In genomic region chr1:228101994-228102790, GRCh38 we compare ENCODE assay signal across 8 cellular contexts. TPM values are rescaled to one million over a fixed set of nuclear protein-coding genes. Genes with fewer than 3 reads are reported as not detected.
DNase-seq lines count a peak whose midpoint lies in the region; ATAC-seq and TF ChIP-seq lines count a peak whose summit lies in the region.

No MANE protein-coding gene starts in this region.

- peaks cover 0 to 37% (median 15%) of the 10 kb centered on the region in 3 donors for H3K4me1 ChIP-seq in gastroesophageal sphincter

- peaks cover 0 to 64% of the 10 kb centered on the region in 2 donors for H3K36me3 ChIP-seq in gastroesophageal sphincter

- H3K4me3 Mint-ChIP-seq in activated T-helper 2 cell treated with anti-CD3 and anti-CD28 coated beads, Interferon-gamma antibody, Interleukin-2, Interleukin-4, amounts not matched to agents 10 μg/mL and 5 μg/mL and 100 μg/mL, durations not matched to agents 14 hours and 24 hours and 36 hours (ENCODE audit: low read depth), result peak overlapping the region; percentile 77

- H3K36me3 Mint-ChIP-seq in activated T-helper 2 cell treated with anti-CD3 and anti-CD28 coated beads, Interferon-gamma antibody, Interleukin-2, Interleukin-4, amounts not matched to agents 10 μg/mL and 5 μg/mL and 100 μg/mL, durations not matched to agents 14 hours and 24 hours and 36 hours (ENCODE audit: low read depth), result peaks cover 52% of the 10 kb centered on the region

- peaks cover 22% of the 10 kb centered on the region for H3K4me1 Mint-ChIP-seq in activated T-helper 2 cell treated with anti-CD3 and anti-CD28 coated beads, Interferon-gamma antibody, Interleukin-2, Interleukin-4, amounts not matched to agents 10 μg/mL and 5 μg/mL and 100 μg/mL, durations not matched to agents 14 hours and 24 hours and 36 hours (ENCODE audit: low read depth)

- no peak for TF ChIP-seq EP300 in gastroesophageal sphincter (IDR thresholded peaks at IDR 0.05)

- H3K4me3 ChIP-seq in gastroesophageal sphincter, result peak overlapping the region; percentile 55 to 93

- peak; percentile 12 for ATAC-seq in HG02840 (IDR thresholded peaks at IDR 0.05; ENCODE audit: low FRiP score, unreplicated experiment)
- ATAC-seq in gastroesophageal sphincter, result no peak

- H3K27ac Mint-ChIP-seq in activated T-helper 2 cell treated with anti-CD3 and anti-CD28 coated beads, Interferon-gamma antibody, Interleukin-2, Interleukin-4, amounts not matched to agents 10 μg/mL and 5 μg/mL and 100 μg/mL, durations not matched to agents 14 hours and 24 hours and 36 hours, result peak overlapping the region; percentile 46

- peak overlapping the region; percentile 71 to 97 (median 94) for H3K27ac ChIP-seq in gastroesophageal sphincter

- H3K27me3 Mint-ChIP-seq in activated T-helper 2 cell treated with anti-CD3 and anti-CD28 coated beads, Interferon-gamma antibody, Interleukin-2, Interleukin-4, amounts not matched to agents 10 μg/mL and 5 μg/mL and 100 μg/mL, durations not matched to agents 14 hours and 24 hours and 36 hours (ENCODE audit: low read depth), result no peaks in the 10 kb centered on the region

- H3K9me3 ChIP-seq in gastroesophageal sphincter, result no peaks in the 10 kb centered on the region

- peak; percentile 30 for DNase-seq in NCI-H1694 treated with DMSO at 0.1 percent for 48 hours (lab: John Stamatoyannopoulos, UW)
- no peak for DNase-seq in NCI-H1694 (lab: John Stamatoyannopoulos, UW)
- peak; percentile 63 for DNase-seq in NCI-H69 (lab: John Stamatoyannopoulos, UW)
- peak; percentile 47 for DNase-seq in activated T-helper 2 cell treated with anti-CD3 and anti-CD28 coated beads, Interferon-gamma antibody, Interleukin-2, Interleukin-4, amounts not matched to agents 10 μg/mL and 5 μg/mL and 100 μg/mL, durations not matched to agents 14 hours and 24 hours and 36 hours (ENCODE audit: low spot score)
- DNase-seq in posterior vena cava (ENCODE audit: low spot score), result peak; percentile 84
- no peak for DNase-seq in GF-D8 (lab: John Stamatoyannopoulos, UW)

- no peak for TF ChIP-seq POLR2A in gastroesophageal sphincter (IDR thresholded peaks at IDR 0.05)

- no peak for TF ChIP-seq CTCF in gastroesophageal sphincter (IDR thresholded peaks at IDR 0.05)

- intact Hi-C loops in activated T-helper 2 cell treated with anti-CD3 and anti-CD28 coated beads, Interferon-gamma antibody, Interleukin-2, Interleukin-4, amounts not matched to agents 10 μg/mL and 5 μg/mL and 100 μg/mL, durations not matched to agents 14 hours and 24 hours and 36 hours (cut with micrococcal nuclease), result loop anchor here (10.0 kb wide), 2 partner anchors 303 to 367 kb away; partner anchors contain the start of genes JMJD4, SNAP47 and TRIM11
- intact Hi-C loops in posterior vena cava (cut with DNase I), result no loop called here

- WGBS in gastroesophageal sphincter (ENCODE audit: low coverage in 1 of 2), 2 donors, result 0% methylated on average over 1 of the region's 73 CpGs

- no peaks in the 10 kb centered on the region for H3K9me3 Mint-ChIP-seq in activated T-helper 2 cell treated with anti-CD3 and anti-CD28 coated beads, Interferon-gamma antibody, Interleukin-2, Interleukin-4, amounts not matched to agents 10 μg/mL and 5 μg/mL and 100 μg/mL, durations not matched to agents 14 hours and 24 hours and 36 hours

- no peaks in the 10 kb centered on the region for H3K27me3 ChIP-seq in gastroesophageal sphincter

RNA-seq across cellular contexts. Expression of gene C1orf35, which starts 0.9 kb away (rescaled TPM):
- 23.9 and 24.5 TPM in 2 replicates for total RNA-seq in activated T-helper 2 cell treated with anti-CD3 and anti-CD28 coated beads, Interferon-gamma antibody, Interleukin-2, Interleukin-4, amounts not matched to agents 10 μg/mL and 5 μg/mL and 100 μg/mL, durations not matched to agents 14 hours and 24 hours and 36 hours
- total RNA-seq in gastroesophageal sphincter (10 to 100 TPM; 11.6 to 16.0 (median 14.6) TPM), posterior vena cava (1 to 10 TPM; 7.8 to 8.0 TPM)

RNA-seq across cellular contexts. Expression of gene MRPL55, which starts 6.9 kb away (rescaled TPM):
- 47.3 and 53.6 TPM in 2 replicates for total RNA-seq in activated T-helper 2 cell treated with anti-CD3 and anti-CD28 coated beads, Interferon-gamma antibody, Interleukin-2, Interleukin-4, amounts not matched to agents 10 μg/mL and 5 μg/mL and 100 μg/mL, durations not matched to agents 14 hours and 24 hours and 36 hours
- total RNA-seq in gastroesophageal sphincter, result 100 to 1,000 TPM in 2 of 4 donors, 10 to 100 TPM in 2; 50.2 to 394 (median 81.5) TPM
- total RNA-seq in posterior vena cava, result 10 to 100 TPM; 30.0 to 30.9 TPM

RNA-seq across cellular contexts. Expression of gene ARF1, which starts 19.7 kb away (rescaled TPM):
- total RNA-seq in activated T-helper 2 cell treated with anti-CD3 and anti-CD28 coated beads, Interferon-gamma antibody, Interleukin-2, Interleukin-4, amounts not matched to agents 10 μg/mL and 5 μg/mL and 100 μg/mL, durations not matched to agents 14 hours and 24 hours and 36 hours, result 409 and 410 TPM in 2 replicates
- 100 to 1,000 TPM; 256 to 385 (median 303) TPM for total RNA-seq in gastroesophageal sphincter
- 100 to 1,000 TPM; 300 to 342 TPM for total RNA-seq in posterior vena cava

RNA-seq across cellular contexts. Expression of gene GUK1, which starts 37.9 kb away (rescaled TPM):
- 219 and 225 TPM in 2 replicates for total RNA-seq in activated T-helper 2 cell treated with anti-CD3 and anti-CD28 coated beads, Interferon-gamma antibody, Interleukin-2, Interleukin-4, amounts not matched to agents 10 μg/mL and 5 μg/mL and 100 μg/mL, durations not matched to agents 14 hours and 24 hours and 36 hours
- total RNA-seq in gastroesophageal sphincter (100 to 1,000 TPM; 234 to 504 (median 299) TPM), posterior vena cava (100 to 1,000 TPM; 220 to 234 TPM)

RNA-seq across cellular contexts. Expression of gene GJC2, which starts 47.5 kb away (rescaled TPM):
- 0.52 and 0.55 TPM in 2 replicates for total RNA-seq in activated T-helper 2 cell treated with anti-CD3 and anti-CD28 coated beads, Interferon-gamma antibody, Interleukin-2, Interleukin-4, amounts not matched to agents 10 μg/mL and 5 μg/mL and 100 μg/mL, durations not matched to agents 14 hours and 24 hours and 36 hours
- total RNA-seq in gastroesophageal sphincter, result 1 to 10 TPM; 5.1 to 9.0 (median 7.0) TPM
- total RNA-seq in posterior vena cava, result 1 to 10 TPM; 6.9 to 8.2 TPM

Comparison
In these comparisons a context has a peak if more than half of its experiments do, and no peak if none do; other contexts are left out.
1. DNase-seq: peak in NCI-H1694 treated with DMSO at 0.1 percent for 48 hours (single experiment), NCI-H69 (single experiment), activated T-helper 2 cell treated with anti-CD3 and anti-CD28 coated beads, Interferon-gamma antibody, Interleukin-2, Interleukin-4, amounts not matched to agents 10 μg/mL and 5 μg/mL and 100 μg/mL, durations not matched to agents 14 hours and 24 hours and 36 hours (single experiment) and posterior vena cava (single experiment); none in NCI-H1694 (single experiment) and GF-D8 (single experiment).